In the genomic region with DNA sequence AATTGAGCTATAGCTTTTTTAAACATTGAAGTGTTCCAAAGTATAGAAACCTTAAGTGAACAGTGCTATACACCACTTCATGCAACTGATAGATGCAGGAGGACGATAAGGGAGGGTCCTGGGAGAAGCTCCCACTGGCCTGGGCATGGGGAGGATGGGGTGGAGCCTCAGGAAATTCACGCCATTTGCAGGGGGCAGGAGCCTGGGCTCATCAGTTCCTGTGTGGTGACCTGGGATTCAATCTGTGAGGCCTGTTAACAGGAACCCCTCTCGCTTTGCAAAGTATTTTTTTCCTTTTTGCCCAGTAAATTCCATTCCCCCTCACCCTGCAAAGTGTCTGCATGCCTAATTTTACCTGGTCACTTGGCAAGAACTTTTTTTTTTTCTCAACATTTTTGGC, we compare ENCODE assay signal across 1 cellular context.
TF ChIP-seq lines count a peak whose summit lies in the region.

No MANE protein-coding gene starts in this region.

TF ChIP-seq in H1, 55 proteins besides CTCF, POLR2A, EP300 and RAD21 (continued from another document):
- TF ChIP-seq HDAC6 (IDR thresholded peaks at IDR 0.05; ENCODE audit: low read depth, low read length) (no peak), SIRT6 (IDR thresholded peaks at IDR 0.05; ENCODE audit: low read length) (no peak), KDM1A (IDR thresholded peaks at IDR 0.05; ENCODE audit: borderline replicate concordance, low read length) (no peak), POLR2AphosphoS5 (IDR thresholded peaks at IDR 0.05; ENCODE audit: low read depth, low read length) (no peak), SUZ12 (IDR thresholded peaks at IDR 0.05; ENCODE audit: low read length) (no peak)
